In genomic region chr12:105978686-105979085, GRCh38 we compare ENCODE assay signal across 18 cellular contexts.
DNase-seq lines count a peak whose midpoint lies in the region; ATAC-seq and TF ChIP-seq lines count a peak whose summit lies in the region.
"Had no signal": no experiment of that assay in that cellular context is flagged by ENCODE, and none has a peak within 500 bp of the region (broad histone marks: within the 10 kb centered on the region; RNA-seq: fewer than 3 reads in every experiment).

No MANE protein-coding gene starts in this region.

- no peak for ATAC-seq in HG03457 (IDR thresholded peaks at IDR 0.05; ENCODE audit: unreplicated experiment)
- ATAC-seq: A549, HepG2 had no signal

- H3K9me3 ChIP-seq in fibroblast of lung (ENCODE audit: control insufficient read depth, insufficient read depth, low read depth, low read length) (no peaks in the 10 kb centered on the region), tibial nerve (no peaks in the 10 kb centered on the region)
- H3K9me3 ChIP-seq: A549 had no signal

- H3K27ac Mint-ChIP-seq in neural crest cell (ENCODE audit: unreplicated experiment): peak overlapping the region; percentile 16

- H3K36me3 ChIP-seq in fibroblast of lung (ENCODE audit: control insufficient read depth, insufficient read depth, low read length) (no peaks in the 10 kb centered on the region), tibial nerve (no peaks in the 10 kb centered on the region)

- TF ChIP-seq EP300 in tibial nerve (IDR thresholded peaks at IDR 0.05): no peak

- no peak overlapping the region for H2AFZ ChIP-seq in fibroblast of lung (ENCODE audit: low read length)
- H2AFZ ChIP-seq: PC-9 had no signal

- DNase-seq in EL: peak; percentile 34
- peak; percentile 66 for DNase-seq in RPMI7951 (ENCODE audit: low read depth)
- DNase-seq in fibroblast of lung (ENCODE audit: low read depth in 2 of 2): peak; percentile 66 to 68
- peak; percentile 14 for DNase-seq in neural crest cell (ENCODE audit: low read depth, low spot score)
- DNase-seq in activated CD4-positive, alpha-beta T cell treated with anti-CD3 and anti-CD28 coated beads for 1 hour: no peak
- DNase-seq in SHP77 (lab: John Stamatoyannopoulos, UW): no peak
- DNase-seq in tibial nerve (ENCODE audit: low spot score in 2 of 2): no peak
- DNase-seq: C1 segment of cervical spinal cord, DND-41, GOT3, NCI-H1105 treated with DMSO at 0.1 percent for 48 hours, NCI-H187 treated with DMSO at 0.1 percent for 48 hours, NCI-H748 treated with DMSO at 0.1 percent for 48 hours, PC-9 had no signal

- H3K27me3 Mint-ChIP-seq in neural crest cell (ENCODE audit: low read depth): no peaks in the 10 kb centered on the region

- no peaks in the 10 kb centered on the region for H3K79me2 ChIP-seq in fibroblast of lung (ENCODE audit: control insufficient read depth, insufficient read depth, low read length)

- no peak overlapping the region for H3K4me3 ChIP-seq in fibroblast of lung (replicated peaks in 1 of 4; ENCODE audit: control extremely low read depth in 1 of 4, insufficient read depth in 1 of 4, low read depth in 3 of 4, low read length in 4 of 4)
- H3K4me3 ChIP-seq in tibial nerve: no peak overlapping the region
- H3K4me3 ChIP-seq: A549, PC-9 had no signal

- H4K20me1 ChIP-seq in fibroblast of lung (ENCODE audit: control insufficient read depth, extremely low read depth, insufficient read depth, low read length): no peaks in the 10 kb centered on the region

- H3K4me2 ChIP-seq in fibroblast of lung (ENCODE audit: extremely low read depth, insufficient read depth, low read length): no peak overlapping the region
- H3K4me2 ChIP-seq: A549, KMS-11, PC-9 had no signal

- H3K4me1 ChIP-seq in fibroblast of lung (ENCODE audit: control insufficient read depth, extremely low read depth, insufficient read depth, low read length) (no peaks in the 10 kb centered on the region), tibial nerve (peaks cover 0 to 33% (median 0%) of the 10 kb centered on the region in 4 donors)
- H3K4me1 ChIP-seq: A549 had no signal

- H3K27ac ChIP-seq in fibroblast of lung (ENCODE audit: insufficient read depth, low read length): no peak overlapping the region
- H3K27ac ChIP-seq in tibial nerve: peak overlapping the region in 1 of 4 donors; percentile 1
- H3K27ac ChIP-seq: A549, KMS-11, PC-9 had no signal

- 37 to 40% methylated on average over 3 of the region's 3 CpGs for WGBS in tibial nerve, 2 donors

- no peak for TF ChIP-seq POLR2A in tibial nerve (IDR thresholded peaks at IDR 0.05)

- TF ChIP-seq CTCF in fibroblast of lung (conservative IDR thresholded peaks at IDR 0.05 in 1 of 2, IDR thresholded peaks at IDR 0.05 in 1 of 2; ENCODE audit: low read depth in 1 of 2, low read length in 2 of 2) (no peak), neural crest cell (conservative IDR thresholded peaks at IDR 0.05) (no peak), tibial nerve (IDR thresholded peaks at IDR 0.05) (no peak)

- no peak overlapping the region for H3K9ac ChIP-seq in fibroblast of lung (ENCODE audit: insufficient read depth, low read length)
- H3K9ac ChIP-seq: KMS-11 had no signal

- peaks cover 79% of the 10 kb centered on the region for H3K4me1 Mint-ChIP-seq in neural crest cell

- peaks cover 5% of the 10 kb centered on the region for H3K36me3 Mint-ChIP-seq in neural crest cell (ENCODE audit: low read depth)

- H3K27me3 ChIP-seq in fibroblast of lung (ENCODE audit: control insufficient read depth, insufficient read depth, low read length) (no peaks in the 10 kb centered on the region), tibial nerve (no peaks in the 10 kb centered on the region)

- H3K4me3 Mint-ChIP-seq in neural crest cell: peak overlapping the region; percentile 47

- peaks cover 8% of the 10 kb centered on the region for H3K9me3 Mint-ChIP-seq in neural crest cell

Comparison
In these comparisons a context has a peak if more than half of its experiments do, and no peak if none do; other contexts are left out.
1. DNase-seq: peak in EL (single experiment), RPMI7951 (single experiment), fibroblast of lung (2 of 2) and neural crest cell (single experiment); none in activated CD4-positive, alpha-beta T cell treated with anti-CD3 and anti-CD28 coated beads for 1 hour (single experiment), SHP77 (0 of 2) and tibial nerve (0 of 2).